ENCODE assay signal across 20 cellular contexts in the genomic region with DNA sequence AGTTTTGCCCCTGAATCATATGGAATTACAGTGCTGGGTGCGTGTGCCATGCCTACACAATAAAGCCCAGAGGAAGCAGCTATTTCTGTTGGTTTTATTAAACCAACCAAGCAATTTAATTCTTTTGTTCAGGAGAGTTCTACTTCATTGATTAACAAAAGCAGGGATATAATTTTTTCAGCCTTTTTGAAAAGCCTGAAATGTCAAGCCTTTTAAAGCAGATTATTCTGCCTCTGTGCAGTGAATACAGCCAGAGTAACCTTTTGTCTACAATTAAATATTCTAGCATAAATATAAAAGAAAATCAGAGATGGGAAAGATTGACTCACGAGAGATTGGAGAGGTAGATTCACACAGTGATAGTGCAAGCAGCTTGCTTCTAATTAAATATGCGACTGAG.
"Had no signal": no experiment of that assay in that cellular context is flagged by ENCODE, and none has a peak within 500 bp of the region (broad histone marks: within the 10 kb centered on the region; RNA-seq: fewer than 3 reads in every experiment).

No MANE protein-coding gene starts in this region.

- H3K27ac ChIP-seq: ascending aorta, heart right ventricle, sigmoid colon, stomach, vagina, VCaP had no signal

- DNase-seq: activated CD4-positive, alpha-beta T cell treated with anti-CD3 and anti-CD28 coated beads, Interleukin-2, amount 50 U/mL, for 1 hour; activated CD4-positive, CD25-positive, alpha-beta regulatory T cell treated with anti-CD3 and anti-CD28 coated beads, Interleukin-2, amount 50 U/mL, for 72 hours; activated CD8-positive, alpha-beta memory T cell treated with anti-CD3 and anti-CD28 coated beads for 24 hours; activated CD8-positive, alpha-beta memory T cell treated with anti-CD3 and anti-CD28 coated beads, Interleukin-2, amount 50 U/mL, for 48 hours; activated effector memory CD4-positive, alpha-beta T cell treated with anti-CD3 and anti-CD28 coated beads, Interleukin-2, amount 50 U/mL, for 16 hours; activated T-cell treated with anti-CD3 and anti-CD28 coated beads, Interleukin-2, amount 50 U/mL, for 48 hours; effector CD4-positive, alpha-beta T cell; heart right ventricle; immature natural killer cell; kidney glomerular epithelial cell; mesenchymal stem cell; naive thymus-derived CD4-positive, alpha-beta T cell; nucleus accumbens; sigmoid colon; stimulated activated CD4-positive, alpha-beta T cell treated with anti-CD3 and anti-CD28 coated beads, Interleukin-4, amount 100 ng/mL, for 24 hours; stomach; trophoblast cell had no signal
